ENCODE assay signal across 1 cellular context in genomic region chr3:120875507-120875906, GRCh38.
TF ChIP-seq lines count a peak whose summit lies in the region.

No MANE protein-coding gene starts in this region.

TF ChIP-seq in GM23338, 12 proteins besides CTCF, POLR2A, EP300 and RAD21 (continued from another document):
- TF ChIP-seq ZNF462 (CRISPR knock-in tag; IDR thresholded peaks at IDR 0.05) (no peak), STAT1 (IDR thresholded peaks at IDR 0.05; ENCODE audit: unreplicated experiment) (no peak), JUNB (IDR thresholded peaks at IDR 0.05; ENCODE audit: unreplicated experiment) (no peak), CREB1 (CRISPR knock-in tag; IDR thresholded peaks at IDR 0.05; ENCODE audit: low read depth) (no peak), EZH2phosphoT487 (IDR thresholded peaks at IDR 0.05; ENCODE audit: unreplicated experiment) (no peak), ZNF331 (CRISPR knock-in tag; IDR thresholded peaks at IDR 0.05; ENCODE audit: low read depth) (no peak), NANOG (IDR thresholded peaks at IDR 0.05; ENCODE audit: borderline replicate concordance) (no peak)
- TF ChIP-seq, protein P1, sequence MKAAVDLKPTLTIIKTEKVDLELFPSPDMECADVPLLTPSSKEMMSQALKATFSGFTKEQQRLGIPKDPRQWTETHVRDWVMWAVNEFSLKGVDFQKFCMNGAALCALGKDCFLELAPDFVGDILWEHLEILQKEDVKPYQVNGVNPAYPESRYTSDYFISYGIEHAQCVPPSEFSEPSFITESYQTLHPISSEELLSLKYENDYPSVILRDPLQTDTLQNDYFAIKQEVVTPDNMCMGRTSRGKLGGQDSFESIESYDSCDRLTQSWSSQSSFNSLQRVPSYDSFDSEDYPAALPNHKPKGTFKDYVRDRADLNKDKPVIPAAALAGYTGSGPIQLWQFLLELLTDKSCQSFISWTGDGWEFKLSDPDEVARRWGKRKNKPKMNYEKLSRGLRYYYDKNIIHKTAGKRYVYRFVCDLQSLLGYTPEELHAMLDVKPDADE (IDR thresholded peaks at IDR 0.05), result no peak
